24 cellular contexts compared by ENCODE assay signal in the genomic region with DNA sequence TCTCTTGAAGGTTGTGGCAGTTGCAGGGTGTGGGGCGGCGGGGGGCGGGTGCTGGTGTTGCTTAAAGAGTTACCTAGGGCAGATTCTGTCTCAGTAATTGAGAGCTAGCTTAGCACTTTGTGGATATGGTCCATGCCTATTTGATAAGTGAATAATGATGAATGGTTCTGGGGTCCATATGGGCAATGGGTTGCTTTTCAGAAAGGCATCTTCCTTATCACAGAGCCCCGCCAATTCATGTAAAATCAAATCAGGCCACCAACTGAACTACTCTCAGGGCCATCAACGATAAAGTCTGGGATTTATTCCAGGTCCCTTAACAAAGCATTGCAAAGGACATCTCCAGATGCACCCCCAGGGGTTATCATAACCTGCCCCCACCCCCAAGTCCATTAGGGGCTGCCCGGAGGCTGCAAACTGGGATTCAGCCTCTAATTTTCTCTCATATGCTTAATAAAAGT.
"Had no signal": no experiment of that assay in that cellular context is flagged by ENCODE, and none has a peak within 500 bp of the region (broad histone marks: within the 10 kb centered on the region; RNA-seq: fewer than 3 reads in every experiment).

No MANE protein-coding gene starts in this region.

- H3K27ac ChIP-seq: Peyer's patch, RWPE1, SJCRH30, VCaP had no signal

- DNase-seq: activated CD4-positive, alpha-beta memory T cell treated with anti-CD3 and anti-CD28 coated beads for 36 hours; activated CD4-positive, alpha-beta T cell treated with anti-CD3 and anti-CD28 coated beads, Interleukin-2, amount 10 ng/mL, durations not matched to agents 7 days and 5 days; activated CD4-positive, CD25-positive, alpha-beta regulatory T cell; activated CD8-positive, alpha-beta memory T cell treated with anti-CD3 and anti-CD28 coated beads for 24 hours; activated gamma-delta T cell treated with Interleukin-2 at 50 U/mL for 16 hours; activated naive CD4-positive, alpha-beta T cell treated with anti-CD3 and anti-CD28 coated beads, Interleukin-2, amount 10 ng/mL, durations not matched to agents 7 days and 5 days; aorta; central memory CD4-positive, alpha-beta T cell; Karpas-422; MM.1S; NCI-H1105; NCI-H1436; NCI-H1694 treated with DMSO at 0.1 percent for 48 hours; NCI-H2081; NCI-H446; NCI-H524; Peyer's patch; Right ventricle myocardium superior; SJCRH30; T-cell had no signal

- H3K36me3 ChIP-seq: Peyer's patch, SJCRH30 had no signal

- H3K4me3 Mint-ChIP-seq: activated CD4-positive, alpha-beta T cell treated with anti-CD3 and anti-CD28 coated beads, Interleukin-2, amount 10 ng/mL, durations not matched to agents 7 days and 5 days; activated naive CD4-positive, alpha-beta T cell treated with anti-CD3 and anti-CD28 coated beads, Interleukin-2, amount 10 ng/mL, durations not matched to agents 7 days and 5 days had no signal

- H3K9me3 Mint-ChIP-seq: activated CD4-positive, alpha-beta memory T cell treated with anti-CD3 and anti-CD28 coated beads for 36 hours; activated CD4-positive, alpha-beta T cell treated with anti-CD3 and anti-CD28 coated beads, Interleukin-2, amount 10 ng/mL, durations not matched to agents 7 days and 5 days; activated naive CD4-positive, alpha-beta T cell treated with anti-CD3 and anti-CD28 coated beads, Interleukin-2, amount 10 ng/mL, durations not matched to agents 7 days and 5 days; activated T-cell treated with anti-CD3 and anti-CD28 coated beads, Interleukin-2, amount 50 U/mL, for 72 hours; activated T-helper 2 cell treated with anti-CD3 and anti-CD28 coated beads, Interferon-gamma antibody, Interleukin-2, Interleukin-4, amounts not matched to agents 10 μg/mL and 5 μg/mL and 100 μg/mL, durations not matched to agents 14 hours and 24 hours and 36 hours; T-cell had no signal

- H3K36me3 Mint-ChIP-seq: activated CD4-positive, alpha-beta memory T cell treated with anti-CD3 and anti-CD28 coated beads for 36 hours; activated naive CD4-positive, alpha-beta T cell treated with anti-CD3 and anti-CD28 coated beads, Interleukin-2, amount 10 ng/mL, durations not matched to agents 7 days and 5 days; T-cell had no signal

- H3K27ac Mint-ChIP-seq: activated CD4-positive, alpha-beta memory T cell treated with anti-CD3 and anti-CD28 coated beads for 36 hours; activated CD4-positive, alpha-beta T cell treated with anti-CD3 and anti-CD28 coated beads, Interleukin-2, amount 10 ng/mL, durations not matched to agents 7 days and 5 days; activated naive CD4-positive, alpha-beta T cell treated with anti-CD3 and anti-CD28 coated beads, Interleukin-2, amount 10 ng/mL, durations not matched to agents 7 days and 5 days; activated T-cell treated with anti-CD3 and anti-CD28 coated beads, Interleukin-2, amount 50 U/mL, for 72 hours; activated T-helper 2 cell treated with anti-CD3 and anti-CD28 coated beads, Interferon-gamma antibody, Interleukin-2, Interleukin-4, amounts not matched to agents 10 μg/mL and 5 μg/mL and 100 μg/mL, durations not matched to agents 14 hours and 24 hours and 36 hours had no signal

- ATAC-seq: T-cell had no signal

- H3K4me3 ChIP-seq: Peyer's patch, SJCRH30 had no signal

- H3K9me3 ChIP-seq: Peyer's patch, SJCRH30 had no signal
